21 cellular contexts compared by ENCODE assay signal in genomic region chrX:144637731-144638130, GRCh38.
"Had no signal": no experiment of that assay in that cellular context is flagged by ENCODE, and none has a peak within 500 bp of the region (broad histone marks: within the 10 kb centered on the region; RNA-seq: fewer than 3 reads in every experiment).

No MANE protein-coding gene starts in this region.

- H3K27ac Mint-ChIP-seq: activated CD4-positive, alpha-beta T cell treated with anti-CD3 and anti-CD28 coated beads, Interleukin-2, amount 10 ng/mL, durations not matched to agents 24 days and 14 days; natural killer cell; stimulated activated memory B cell treated with anti-CD40 and anti-IgM and Interleukin-4, amounts not matched to agents 10 μg/mL and 1 μg/mL and 100 μg/mL, for 72 hours; T-helper 17 cell; WTC11 had no signal

- H3K27me3 Mint-ChIP-seq: activated CD4-positive, alpha-beta T cell treated with anti-CD3 and anti-CD28 coated beads, Interleukin-2, amount 10 ng/mL, durations not matched to agents 24 days and 14 days; stimulated activated memory B cell treated with anti-CD40 and anti-IgM and Interleukin-4, amounts not matched to agents 10 μg/mL and 1 μg/mL and 100 μg/mL, for 72 hours; T-helper 17 cell had no signal

- H3K4me1 Mint-ChIP-seq: activated CD4-positive, alpha-beta T cell treated with anti-CD3 and anti-CD28 coated beads, Interleukin-2, amount 10 ng/mL, durations not matched to agents 24 days and 14 days; natural killer cell; stimulated activated memory B cell treated with anti-CD40 and anti-IgM and Interleukin-4, amounts not matched to agents 10 μg/mL and 1 μg/mL and 100 μg/mL, for 72 hours; T-helper 17 cell; WTC11 had no signal

- H3K27me3 ChIP-seq: ascending aorta, foreskin keratinocyte, neutrophil, thyroid gland had no signal

- ATAC-seq: foreskin keratinocyte; left ventricle myocardium superior; natural killer cell; stimulated activated memory B cell treated with anti-CD40 and anti-IgM and Interleukin-4, amounts not matched to agents 10 μg/mL and 1 μg/mL and 100 μg/mL, for 72 hours; T-helper 17 cell; WTC11 had no signal

- H3K9me3 Mint-ChIP-seq: activated CD4-positive, alpha-beta T cell treated with anti-CD3 and anti-CD28 coated beads, Interleukin-2, amount 10 ng/mL, durations not matched to agents 24 days and 14 days had no signal

- FAIRE-seq: endothelial cell of umbilical vein, TTC549, urothelium cell line had no signal

- H3K36me3 ChIP-seq: ascending aorta, neutrophil, thyroid gland had no signal

- DNase-seq: activated CD4-positive, alpha-beta T cell treated with anti-CD3 and anti-CD28 coated beads, Interleukin-2, amount 10 ng/mL, durations not matched to agents 24 days and 14 days; activated naive CD4-positive, alpha-beta T cell; activated T-cell treated with anti-CD3 and anti-CD28 coated beads for 4 hours; central memory CD4-positive, alpha-beta T cell; foreskin keratinocyte; glutamatergic neuron; hypothalamus; left ventricle myocardium superior; mesenchymal stem cell; natural killer cell; stimulated activated CD4-positive, alpha-beta T cell treated with anti-CD3 and anti-CD28 coated beads, Interleukin-2, amount 100 ng/mL, for 48 hours; T-helper 17 cell; thyroid gland had no signal

- H3K27ac ChIP-seq: ascending aorta, coronary artery, foreskin keratinocyte, neutrophil, thyroid gland had no signal

- H3K4me3 ChIP-seq: ascending aorta, coronary artery, thyroid gland had no signal

- H3K4me3 Mint-ChIP-seq: activated CD4-positive, alpha-beta T cell treated with anti-CD3 and anti-CD28 coated beads, Interleukin-2, amount 10 ng/mL, durations not matched to agents 24 days and 14 days; natural killer cell; stimulated activated memory B cell treated with anti-CD40 and anti-IgM and Interleukin-4, amounts not matched to agents 10 μg/mL and 1 μg/mL and 100 μg/mL, for 72 hours; T-helper 17 cell; WTC11 had no signal

- H3K36me3 Mint-ChIP-seq: natural killer cell; stimulated activated memory B cell treated with anti-CD40 and anti-IgM and Interleukin-4, amounts not matched to agents 10 μg/mL and 1 μg/mL and 100 μg/mL, for 72 hours had no signal
